ENCODE assay signal across 18 cellular contexts in the genomic region with DNA sequence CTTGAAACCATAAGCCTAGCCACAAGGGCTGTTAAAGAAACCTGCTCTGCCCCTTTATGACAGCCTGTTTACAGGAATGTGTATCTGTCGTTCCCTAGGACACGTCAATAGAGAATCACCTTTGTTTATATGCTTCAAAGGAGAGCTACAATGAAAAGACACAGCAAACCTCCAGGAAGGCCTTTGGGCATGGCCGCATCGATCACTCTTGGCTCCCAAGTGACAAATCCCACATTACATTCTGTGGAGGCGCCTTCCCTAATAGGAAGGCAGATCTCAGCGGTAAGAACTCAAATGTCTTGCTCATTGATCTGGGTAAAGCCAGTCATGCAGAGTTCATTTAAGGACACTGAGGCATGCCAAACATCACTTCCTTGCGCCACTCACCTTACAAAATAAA. TPM values are rescaled to one million over a fixed set of nuclear protein-coding genes. Genes with fewer than 3 reads are reported as not detected.
DNase-seq lines count a peak whose midpoint lies in the region; ATAC-seq and TF ChIP-seq lines count a peak whose summit lies in the region.
"Had no signal": no experiment of that assay in that cellular context is flagged by ENCODE, and none has a peak within 500 bp of the region (broad histone marks: within the 10 kb centered on the region; RNA-seq: fewer than 3 reads in every experiment).

No MANE protein-coding gene starts in this region.

- H2AFZ ChIP-seq in GM23338: no peak overlapping the region

- H3K4me1 ChIP-seq in BLaER1 (peaks cover 29% of the 10 kb centered on the region), GM23338 (ENCODE audit: insufficient read depth) (peaks cover 11% of the 10 kb centered on the region), mucosa of descending colon (ENCODE audit: low read depth) (no peaks in the 10 kb centered on the region)

- DNase-seq in GM23338 (ENCODE audit: low spot score) (peak; percentile 53), astrocyte of the hippocampus (ENCODE audit: low read depth, low spot score) (peak; percentile 16), mucosa of descending colon (no peak)
- no peak for DNase-seq in stimulated activated CD4-positive, alpha-beta T cell treated with anti-CD3 and anti-CD28 coated beads, Interleukin-4, amount 100 ng/mL, for 24 hours
- no peak for DNase-seq in activated naive CD4-positive, alpha-beta T cell treated with anti-CD3 and anti-CD28 coated beads for 36 hours
- DNase-seq: ACHN; CD8-positive, alpha-beta T cell; H7; MV-4-11; NCI-H1417 treated with DMSO at 0.1 percent for 48 hours; NCI-H2029 treated with DMSO at 0.1 percent for 48 hours; NCI-H345; SHP77 treated with DMSO at 0.1 percent for 48 hours had no signal

- no peak overlapping the region for H3K9ac ChIP-seq in BLaER1

- intact Hi-C loops in mucosa of descending colon (cut with DNase I, micrococcal nuclease): no loop called here
- intact Hi-C loops in activated naive CD4-positive, alpha-beta T cell treated with anti-CD3 and anti-CD28 coated beads for 36 hours (cut with micrococcal nuclease): no loop called here

- no peaks in the 10 kb centered on the region for H3K36me3 Mint-ChIP-seq in GM23338 (ENCODE audit: low read depth)
- no peaks in the 10 kb centered on the region for H3K36me3 Mint-ChIP-seq in activated naive CD4-positive, alpha-beta T cell treated with anti-CD3 and anti-CD28 coated beads for 36 hours (ENCODE audit: low read depth)
- H3K36me3 Mint-ChIP-seq: CD8-positive, alpha-beta T cell; IgD-negative memory B cell had no signal

- H3K9me3 ChIP-seq in BLaER1: no peaks in the 10 kb centered on the region
- H3K9me3 ChIP-seq in mucosa of descending colon: no peaks in the 10 kb centered on the region

- no peaks in the 10 kb centered on the region for H3K79me2 ChIP-seq in GM23338 (replicated peaks; ENCODE audit: insufficient read depth)

- no peaks in the 10 kb centered on the region for H3K9me3 Mint-ChIP-seq in GM23338
- H3K9me3 Mint-ChIP-seq in activated naive CD4-positive, alpha-beta T cell treated with anti-CD3 and anti-CD28 coated beads for 36 hours: no peaks in the 10 kb centered on the region
- H3K9me3 Mint-ChIP-seq: CD8-positive, alpha-beta T cell; IgD-negative memory B cell had no signal

- H3K9me2 ChIP-seq in GM23338 (ENCODE audit: insufficient read depth): no peaks in the 10 kb centered on the region

- H3K4me3 Mint-ChIP-seq in GM23338: no peak overlapping the region
- no peak overlapping the region for H3K4me3 Mint-ChIP-seq in activated naive CD4-positive, alpha-beta T cell treated with anti-CD3 and anti-CD28 coated beads for 36 hours
- H3K4me3 Mint-ChIP-seq: CD8-positive, alpha-beta T cell; IgD-negative memory B cell had no signal

- H3K27ac Mint-ChIP-seq in GM23338: no peak overlapping the region
- no peak overlapping the region for H3K27ac Mint-ChIP-seq in activated naive CD4-positive, alpha-beta T cell treated with anti-CD3 and anti-CD28 coated beads for 36 hours
- H3K27ac Mint-ChIP-seq: CD8-positive, alpha-beta T cell; IgD-negative memory B cell had no signal

- no peaks in the 10 kb centered on the region for H3F3A ChIP-seq in GM23338 (replicated peaks; ENCODE audit: low read depth)

- CTCF ChIA-PET in activated naive CD4-positive, alpha-beta T cell treated with anti-CD3 and anti-CD28 coated beads for 36 hours (lab: Charles Lee): interaction anchor here (1.2 kb wide), 1 partner anchor 239 kb away, joined by 3 read pairs; no protein-coding TSS in a partner anchor

- H3K27ac ChIP-seq in BLaER1 (no peak overlapping the region), GM23338 (ENCODE audit: low read depth) (no peak overlapping the region)

- no peaks in the 10 kb centered on the region for H3K27me3 ChIP-seq in BLaER1
- no peaks in the 10 kb centered on the region for H3K27me3 ChIP-seq in GM23338 (ENCODE audit: insufficient read depth)

- peaks cover 2% of the 10 kb centered on the region for H3K27me3 Mint-ChIP-seq in GM23338 (ENCODE audit: insufficient read depth, low read depth, poor library complexity)
- H3K27me3 Mint-ChIP-seq in activated naive CD4-positive, alpha-beta T cell treated with anti-CD3 and anti-CD28 coated beads for 36 hours (ENCODE audit: low read depth): no peaks in the 10 kb centered on the region

- TF ChIP-seq CTCF in GM23338 (conservative IDR thresholded peaks at IDR 0.05; ENCODE audit: low read depth in 2 of 2) (no peak), mucosa of descending colon (IDR thresholded peaks at IDR 0.05) (no peak)

- H3K36me3 ChIP-seq in BLaER1 (no peaks in the 10 kb centered on the region), GM23338 (ENCODE audit: insufficient read depth) (no peaks in the 10 kb centered on the region), mucosa of descending colon (ENCODE audit: low read depth) (no peaks in the 10 kb centered on the region)

- H4K20me1 ChIP-seq in BLaER1 (no peaks in the 10 kb centered on the region), GM23338 (replicated peaks; ENCODE audit: insufficient read depth) (no peaks in the 10 kb centered on the region)

- peak overlapping the region; percentile 43 for H3K4me2 ChIP-seq in BLaER1
- H3K4me2 ChIP-seq in GM23338: no peak overlapping the region

- no peak; the same call in 1 of the 3 replicates for ATAC-seq in GM23338
- peak; percentile 54 for ATAC-seq in mucosa of descending colon
- ATAC-seq in HG02840 (IDR thresholded peaks at IDR 0.05; ENCODE audit: low FRiP score, unreplicated experiment): no peak
- ATAC-seq: CD8-positive, alpha-beta T cell had no signal

- H3K4me3 ChIP-seq in BLaER1: no peak overlapping the region
- no peak overlapping the region for H3K4me3 ChIP-seq in GM23338
- H3K4me3 ChIP-seq in mucosa of descending colon: no peak overlapping the region

- peaks cover 28% of the 10 kb centered on the region for H3K4me1 Mint-ChIP-seq in GM23338
- no peaks in the 10 kb centered on the region for H3K4me1 Mint-ChIP-seq in activated naive CD4-positive, alpha-beta T cell treated with anti-CD3 and anti-CD28 coated beads for 36 hours (ENCODE audit: low read depth)
- H3K4me1 Mint-ChIP-seq: IgD-negative memory B cell had no signal

TF ChIP-seq in GM23338, 12 proteins besides CTCF, POLR2A, EP300 and RAD21:
- TF ChIP-seq ZNF331 (CRISPR knock-in tag; IDR thresholded peaks at IDR 0.05; ENCODE audit: low read depth) (no peak), STAT1 (IDR thresholded peaks at IDR 0.05; ENCODE audit: unreplicated experiment) (no peak), EZH2 (IDR thresholded peaks at IDR 0.05; ENCODE audit: low read depth, unreplicated experiment) (no peak), CREB1 (CRISPR knock-in tag; IDR thresholded peaks at IDR 0.05; ENCODE audit: low read depth) (no peak), POLR2AphosphoS5 (IDR thresholded peaks at IDR 0.05; ENCODE audit: low read depth) (no peak), JUNB (IDR thresholded peaks at IDR 0.05; ENCODE audit: unreplicated experiment) (no peak), ETS1 (IDR thresholded peaks at IDR 0.05) (no peak), EZH2phosphoT487 (IDR thresholded peaks at IDR 0.05; ENCODE audit: unreplicated experiment) (no peak), ZNF114 (CRISPR knock-in tag; IDR thresholded peaks at IDR 0.05) (no peak)

RNA-seq across cellular contexts. Expression of gene KIAA2012, which starts 26.5 kb away (rescaled TPM):
- 0.03 TPM in 1 of 2 replicates, not detected in the other for total RNA-seq in GM23338 (2014; rRNA removed; shearing (Covaris generic))
- 0.07 and 0.08 TPM in 2 replicates for polyA plus RNA-seq in GM23338 (2016; fragmentation: Nextera tagmentation; extraction: Ambion mirVana)
- total RNA-seq in mucosa of descending colon: under 1 TPM in 2 of 3 donors, not detected in 1; 0.13 to 0.14 TPM
- total RNA-seq in activated naive CD4-positive, alpha-beta T cell treated with anti-CD3 and anti-CD28 coated beads for 36 hours: not detected
- total RNA-seq: CD8-positive, alpha-beta T cell; H7; HT1080; LHCN-M2 had no signal
- polyA plus RNA-seq: IgD-negative memory B cell had no signal

Comparison
In these comparisons a context has a peak if more than half of its experiments do, and no peak if none do; other contexts are left out.
1. DNase-seq: peak in GM23338 (single experiment) and astrocyte of the hippocampus (single experiment); none in mucosa of descending colon (0 of 3), stimulated activated CD4-positive, alpha-beta T cell treated with anti-CD3 and anti-CD28 coated beads, Interleukin-4, amount 100 ng/mL, for 24 hours (single experiment) and activated naive CD4-positive, alpha-beta T cell treated with anti-CD3 and anti-CD28 coated beads for 36 hours (single experiment).